In the genomic region with DNA sequence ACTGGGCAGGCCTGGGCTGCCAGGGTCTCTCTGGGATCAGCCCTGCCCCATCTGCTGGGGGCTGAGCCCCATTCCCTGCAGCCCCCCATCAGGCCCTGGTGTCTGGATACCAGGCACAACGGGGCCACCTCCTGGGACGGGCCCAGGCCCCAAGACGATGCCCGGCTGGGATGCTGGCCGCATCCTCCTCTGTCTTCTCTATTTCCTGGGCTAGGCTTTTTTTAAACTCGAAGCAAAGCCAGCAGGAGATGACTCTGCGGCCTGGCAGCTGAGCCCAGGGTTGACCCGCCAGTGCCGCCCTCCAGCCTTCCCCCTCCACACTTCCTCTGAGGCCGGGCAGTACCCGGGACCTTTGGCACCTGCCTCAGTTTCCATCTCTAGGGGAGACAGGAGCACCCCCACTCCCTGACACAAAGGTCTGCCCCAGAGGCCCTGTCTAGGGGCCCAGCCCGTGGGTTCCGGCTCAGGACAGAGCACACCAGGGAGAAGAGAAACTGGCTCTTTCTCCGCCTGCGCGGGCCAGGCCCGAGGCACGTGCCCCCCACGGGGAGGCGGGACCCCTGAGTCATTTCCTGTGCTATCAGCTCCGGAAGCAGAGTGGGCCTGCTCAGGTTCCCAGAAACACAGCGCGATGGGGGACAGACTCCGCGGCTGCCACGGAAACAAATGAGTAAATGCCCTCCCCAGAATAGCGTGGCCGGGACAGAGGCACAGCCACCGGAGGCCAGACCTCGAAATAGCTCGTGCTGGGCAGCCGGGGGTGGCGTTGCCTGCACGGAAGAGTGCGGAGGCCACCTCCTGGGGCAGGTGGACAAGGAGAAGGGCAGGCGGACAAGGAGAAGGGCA, we compare ENCODE assay signal across 9 cellular contexts.
DNase-seq lines count a peak whose midpoint lies in the region; ATAC-seq and TF ChIP-seq lines count a peak whose summit lies in the region.
"Had no signal": no experiment of that assay in that cellular context is flagged by ENCODE, and none has a peak within 500 bp of the region (broad histone marks: within the 10 kb centered on the region; RNA-seq: fewer than 3 reads in every experiment).

No MANE protein-coding gene starts in this region.

- no peaks in the 10 kb centered on the region for H3K79me2 ChIP-seq in hepatocyte

- H3K9me3 ChIP-seq in liver (ENCODE audit: control insufficient read depth in 4 of 4, low read length in 3 of 4) (no peaks in the 10 kb centered on the region), hepatocyte (ENCODE audit: low read depth) (no peaks in the 10 kb centered on the region)

- H3K36me3 Mint-ChIP-seq in T-cell, result peaks cover 19% of the 10 kb centered on the region

- no peak overlapping the region for H3K4me3 ChIP-seq in liver (ENCODE audit: low read depth in 1 of 3, low read length in 3 of 3)
- H3K4me3 ChIP-seq in hepatocyte, result no peak overlapping the region
- H3K4me3 ChIP-seq: cardiac muscle cell had no signal

- H3K4me1 Mint-ChIP-seq in T-cell, result peaks cover 53 to 70% (median 69%) of the 10 kb centered on the region in 3 donors

- H3K27me3 Mint-ChIP-seq in T-cell, result no peaks in the 10 kb centered on the region

- peak overlapping the region; percentile 73 for H3K27ac ChIP-seq in adipose tissue (ENCODE audit: low read depth, low read length)
- H3K27ac ChIP-seq in liver (ENCODE audit: low read depth in 1 of 2, low read length in 2 of 2), result peak overlapping the region; percentile 88 to 89
- H3K27ac ChIP-seq in hepatocyte, result no peak overlapping the region
- H3K27ac ChIP-seq: cardiac muscle cell had no signal

- H3K4me3 Mint-ChIP-seq in T-cell, result peak overlapping the region; percentile 85 to 92 (median 92)

- H3K9ac ChIP-seq in liver (ENCODE audit: low read depth in 1 of 2, low read length in 2 of 2), result peak overlapping the region in 1 of 2 donors; percentile 46

- H3K36me3 ChIP-seq in liver (ENCODE audit: control insufficient read depth in 4 of 4, insufficient read depth in 3 of 4, low read depth in 1 of 4, low read length in 3 of 4) (peaks cover 0 to 2% (median 0%) of the 10 kb centered on the region in 4 donors), hepatocyte (replicated peaks; ENCODE audit: insufficient read depth, low read depth) (no peaks in the 10 kb centered on the region)
- H3K36me3 ChIP-seq: cardiac muscle cell had no signal

- H3K9me2 ChIP-seq in hepatocyte (replicated peaks; ENCODE audit: insufficient read depth), result no peaks in the 10 kb centered on the region

- H3K27me3 ChIP-seq in liver (ENCODE audit: control insufficient read depth in 4 of 4, insufficient read depth in 4 of 4, low read length in 3 of 4), result no peaks in the 10 kb centered on the region
- no peaks in the 10 kb centered on the region for H3K27me3 ChIP-seq in hepatocyte
- H3K27me3 ChIP-seq: cardiac muscle cell had no signal

- peaks cover 0 to 4% (median 0%) of the 10 kb centered on the region in 3 donors for H3K9me3 Mint-ChIP-seq in T-cell

- H2AFZ ChIP-seq in hepatocyte, result no peak overlapping the region

- DNase-seq in T-cell, result peak; percentile 80 to 95 (median 91)
- peak; percentile 85 to 94 for DNase-seq in stimulated activated CD4-positive, alpha-beta T cell treated with anti-CD3 and anti-CD28 coated beads, Interleukin-4, amount 100 ng/mL, for 48 hours (ENCODE audit: low read depth in 2 of 2)
- no peak for DNase-seq in hepatocyte (ENCODE audit: low spot score)
- DNase-seq in NCI-H2107 treated with DMSO at 0.1 percent for 48 hours (lab: John Stamatoyannopoulos, UW; ENCODE audit: unreplicated experiment), result no peak

- TF ChIP-seq CTCF in liver (IDR thresholded peaks at IDR 0.05; ENCODE audit: low read depth, low read length, missing input control) (no peak), hepatocyte (IDR thresholded peaks at IDR 0.05; ENCODE audit: poor library complexity) (no peak)

- H3K4me1 ChIP-seq in liver (ENCODE audit: control insufficient read depth in 4 of 4, insufficient read depth in 4 of 4, low read length in 3 of 4) (peaks cover 0 to 9% (median 4%) of the 10 kb centered on the region in 4 donors), hepatocyte (ENCODE audit: insufficient read depth) (peaks cover 12% of the 10 kb centered on the region)

- H3K27ac Mint-ChIP-seq in T-cell, result peak overlapping the region; percentile 99 to 100

- POLR2A ChIA-PET in T-cell (lab: Charles Lee), result interaction anchor here in 1 of 2 donors (2.1 kb wide), 1 partner anchor 14 kb away, joined by 14 read pairs; no protein-coding TSS in a partner anchor

- CTCF ChIA-PET in T-cell (lab: Charles Lee), result interaction anchor here in 1 of 2 donors (0.5 to 1.5 kb wide), 2 partner anchors 14 to 34 kb away, joined by 3 to 4 read pairs; no protein-coding TSS in a partner anchor

- no peak overlapping the region for H3K4me2 ChIP-seq in hepatocyte

- H4K20me1 ChIP-seq in hepatocyte (ENCODE audit: insufficient read depth, poor library complexity, severe bottlenecking), result no peaks in the 10 kb centered on the region

- peak; percentile 79 for ATAC-seq in GM18873 (IDR thresholded peaks at IDR 0.05; ENCODE audit: low FRiP score, unreplicated experiment)
- peak; percentile 72 for ATAC-seq in HG03095 (IDR thresholded peaks at IDR 0.05; ENCODE audit: unreplicated experiment)
- ATAC-seq in T-cell (replicated peaks in 1 of 4), result peak; percentile 78 to 90 (median 88)

- 29 to 75% (median 37%) methylated on average over 35 to 36 of the region's 36 CpGs for WGBS in adipose tissue, 3 donors
- WGBS in liver, result 56% methylated on average over 36 of the region's 36 CpGs
- WGBS in hepatocyte (ENCODE audit: low lambda C conversion rate, missing lambda C conversion rate), result 87% methylated on average over 35 of the region's 36 CpGs

- no peak for TF ChIP-seq RAD21 in liver (IDR thresholded peaks at IDR 0.05)

TF ChIP-seq in liver, 16 proteins besides CTCF, POLR2A, EP300 and RAD21:
- peak in 1 of 2 donors; percentile 60 for TF ChIP-seq GABPA (IDR thresholded peaks at IDR 0.05 in 1 of 2, conservative IDR thresholded peaks at IDR 0.05 in 1 of 2)
- TF ChIP-seq SP1 (IDR thresholded peaks at IDR 0.05), result peak; percentile 57
- TF ChIP-seq FOXA2 (IDR thresholded peaks at IDR 0.05), result no peak
- TF ChIP-seq NR2F2 (IDR thresholded peaks at IDR 0.05), result peak; percentile 74
- peak; percentile 60 to 62 for TF ChIP-seq JUND (IDR thresholded peaks at IDR 0.05)
- TF ChIP-seq RXRA (IDR thresholded peaks at IDR 0.05), result no peak

Comparison
In these comparisons a context has a peak if more than half of its experiments do, and no peak if none do; other contexts are left out.
1. DNase-seq: peak in T-cell (34 of 34) and stimulated activated CD4-positive, alpha-beta T cell treated with anti-CD3 and anti-CD28 coated beads, Interleukin-4, amount 100 ng/mL, for 48 hours (2 of 2); none in hepatocyte (single experiment) and NCI-H2107 treated with DMSO at 0.1 percent for 48 hours (single experiment).
2. Peak in every context shown above with its lines, with median percentiles within 50 percentile points of each other: ATAC-seq.